Comparison of ENCODE assay signal across 22 cellular contexts in the genomic region with DNA sequence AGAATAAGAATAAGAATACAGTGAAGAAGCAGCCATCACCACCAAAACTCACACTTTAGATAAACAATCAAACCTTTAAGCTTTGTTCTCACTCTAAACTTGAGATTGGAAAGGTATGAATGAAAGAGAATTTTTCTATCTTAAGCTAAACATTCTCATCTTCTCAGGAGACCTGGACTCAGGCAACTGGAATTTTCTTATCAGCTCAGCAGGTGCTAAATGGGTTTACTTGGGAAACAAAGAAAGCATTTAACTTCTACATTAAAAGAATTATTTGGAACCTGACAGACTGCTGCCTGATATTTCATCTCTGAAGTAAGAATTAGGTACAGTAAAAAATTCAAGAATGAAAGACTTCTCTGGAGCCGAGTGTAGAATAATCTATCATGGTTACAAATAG. TPM values are rescaled to one million over a fixed set of nuclear protein-coding genes. Genes with fewer than 3 reads are reported as not detected.
DNase-seq lines count a peak whose midpoint lies in the region; ATAC-seq, FAIRE-seq and TF ChIP-seq lines count a peak whose summit lies in the region.
"Had no signal": no experiment of that assay in that cellular context is flagged by ENCODE, and none has a peak within 500 bp of the region (broad histone marks: within the 10 kb centered on the region; RNA-seq: fewer than 3 reads in every experiment).

No MANE protein-coding gene starts in this region.

- H4K20me1 ChIP-seq in astrocyte (ENCODE audit: insufficient read depth, low read length): no peaks in the 10 kb centered on the region
- H4K20me1 ChIP-seq: BLaER1 had no signal

- no peaks in the 10 kb centered on the region for H3K36me3 ChIP-seq in HUES48 (ENCODE audit: control insufficient read depth, insufficient read depth, low read length)
- no peaks in the 10 kb centered on the region for H3K36me3 ChIP-seq in astrocyte (ENCODE audit: insufficient read depth, low read length)
- H3K36me3 ChIP-seq: BLaER1 had no signal

- TF ChIP-seq POLR2A in A549 (IDR thresholded peaks at IDR 0.05; ENCODE audit: low read length): no peak

- no peaks in the 10 kb centered on the region for H3K36me3 Mint-ChIP-seq in astrocyte (ENCODE audit: low read depth, unreplicated experiment)
- no peaks in the 10 kb centered on the region for H3K36me3 Mint-ChIP-seq in mesothelial cell of epicardium
- no peaks in the 10 kb centered on the region for H3K36me3 Mint-ChIP-seq in activated CD4-positive, alpha-beta T cell treated with anti-CD3 and anti-CD28 coated beads for 36 hours (ENCODE audit: low read depth)
- H3K36me3 Mint-ChIP-seq: CD14-positive monocyte; CD4-positive, alpha-beta memory T cell had no signal

- H3K4me3 ChIP-seq in A549 (no peak overlapping the region), HUES48 (ENCODE audit: low read depth, low read length) (no peak overlapping the region), astrocyte (ENCODE audit: insufficient read depth, low read depth, low read length) (no peak overlapping the region)
- H3K4me3 ChIP-seq: BLaER1 had no signal

- H3K4me1 ChIP-seq in A549: no peaks in the 10 kb centered on the region
- H3K4me1 ChIP-seq in HUES48 (ENCODE audit: control insufficient read depth, insufficient read depth, low read length): peaks cover 22% of the 10 kb centered on the region
- H3K4me1 ChIP-seq in astrocyte (ENCODE audit: insufficient read depth, low read length): no peaks in the 10 kb centered on the region
- H3K4me1 ChIP-seq: BLaER1 had no signal

- H3K4me2 ChIP-seq in A549: no peak overlapping the region
- H3K4me2 ChIP-seq in astrocyte (ENCODE audit: low read length): no peak overlapping the region
- H3K4me2 ChIP-seq: BLaER1, KMS-11 had no signal

- H3K9me3 ChIP-seq in A549: no peaks in the 10 kb centered on the region
- no peaks in the 10 kb centered on the region for H3K9me3 ChIP-seq in HUES48 (ENCODE audit: control insufficient read depth, insufficient read depth, low read length)
- H3K9me3 ChIP-seq in astrocyte (ENCODE audit: insufficient read depth, low read depth, low read length): no peaks in the 10 kb centered on the region
- H3K9me3 ChIP-seq: BLaER1 had no signal

- intact Hi-C loops in activated CD4-positive, alpha-beta T cell treated with anti-CD3 and anti-CD28 coated beads for 36 hours (cut with DNase I, micrococcal nuclease): no loop called here

- H3K27ac Mint-ChIP-seq in astrocyte (ENCODE audit: unreplicated experiment) (no peak overlapping the region), mesothelial cell of epicardium (peak overlapping the region; percentile 22)
- no peak overlapping the region for H3K27ac Mint-ChIP-seq in activated CD4-positive, alpha-beta T cell treated with anti-CD3 and anti-CD28 coated beads for 36 hours
- H3K27ac Mint-ChIP-seq: CD14-positive monocyte; CD4-positive, alpha-beta memory T cell; HFFc6 had no signal

- no peaks in the 10 kb centered on the region for H3K27me3 Mint-ChIP-seq in astrocyte (ENCODE audit: low read depth, unreplicated experiment)
- H3K27me3 Mint-ChIP-seq in mesothelial cell of epicardium (ENCODE audit: low read depth): no peaks in the 10 kb centered on the region
- H3K27me3 Mint-ChIP-seq in activated CD4-positive, alpha-beta T cell treated with anti-CD3 and anti-CD28 coated beads for 36 hours: peaks cover 4% of the 10 kb centered on the region
- H3K27me3 Mint-ChIP-seq: CD4-positive, alpha-beta memory T cell had no signal

- no peak overlapping the region for H2AFZ ChIP-seq in astrocyte (ENCODE audit: low read depth, low read length)

- DNase-seq in A549 (ENCODE audit: low read depth in 1 of 2, low spot score in 1 of 2) (no peak), astrocyte (ENCODE audit: low read depth) (peak; percentile 28), mesothelial cell of epicardium (ENCODE audit: low spot score in 2 of 2, unreplicated experiment in 2 of 2) (no peak), DMS79 (lab: John Stamatoyannopoulos, UW) (no peak)
- DNase-seq in activated CD4-positive, alpha-beta T cell treated with anti-CD3 and anti-CD28 coated beads for 36 hours: no peak
- DNase-seq: CD4-positive, alpha-beta memory T cell; DMS 273 treated with DMSO at 0.1 percent for 48 hours; DMS53; GOT3; H7; HFFc6 had no signal

- POLR2A ChIA-PET in A549 (lab: Yijun Ruan, JAX): no interaction called here
- POLR2A ChIA-PET in activated CD4-positive, alpha-beta T cell treated with anti-CD3 and anti-CD28 coated beads for 36 hours (lab: Charles Lee): no interaction called here

- 16% methylated on average over 1 of the region's 1 CpG for WGBS in A549 (ENCODE audit: missing lambda C conversion rate)

- TF ChIP-seq CTCF in A549 (IDR thresholded peaks at IDR 0.05): no peak
- TF ChIP-seq CTCF in astrocyte (IDR thresholded peaks at IDR 0.05; ENCODE audit: insufficient read depth, low read depth, low read length): no peak
- TF ChIP-seq CTCF in mesothelial cell of epicardium (IDR thresholded peaks at IDR 0.05; ENCODE audit: unreplicated experiment): no peak

- H3K27ac ChIP-seq in A549 (no peak overlapping the region), HUES48 (ENCODE audit: low read depth, low read length) (peak overlapping the region; percentile 32), astrocyte (ENCODE audit: low read depth, low read length) (no peak overlapping the region)
- H3K27ac ChIP-seq: 22Rv1, BLaER1, KMS-11 had no signal

- ATAC-seq in A549: no peak
- ATAC-seq in activated CD4-positive, alpha-beta T cell treated with anti-CD3 and anti-CD28 coated beads for 36 hours: no peak
- ATAC-seq in HG03442 (IDR thresholded peaks at IDR 0.05; ENCODE audit: unreplicated experiment): no peak
- ATAC-seq: HCT116 had no signal

- H3K4me3 Mint-ChIP-seq in astrocyte (ENCODE audit: unreplicated experiment) (no peak overlapping the region), mesothelial cell of epicardium (no peak overlapping the region)
- no peak overlapping the region for H3K4me3 Mint-ChIP-seq in activated CD4-positive, alpha-beta T cell treated with anti-CD3 and anti-CD28 coated beads for 36 hours
- H3K4me3 Mint-ChIP-seq: CD14-positive monocyte, HFFc6 had no signal

- no peaks in the 10 kb centered on the region for H3K27me3 ChIP-seq in HUES48 (ENCODE audit: control insufficient read depth, insufficient read depth, low read length)
- no peaks in the 10 kb centered on the region for H3K27me3 ChIP-seq in astrocyte (ENCODE audit: insufficient read depth, low read length)
- H3K27me3 ChIP-seq: BLaER1 had no signal

- no peaks in the 10 kb centered on the region for H3K79me2 ChIP-seq in astrocyte (ENCODE audit: insufficient read depth, low read length)

- H3K4me1 Mint-ChIP-seq in astrocyte (ENCODE audit: low read depth, unreplicated experiment) (peaks cover 4% of the 10 kb centered on the region), mesothelial cell of epicardium (peaks cover 33% of the 10 kb centered on the region)
- no peaks in the 10 kb centered on the region for H3K4me1 Mint-ChIP-seq in activated CD4-positive, alpha-beta T cell treated with anti-CD3 and anti-CD28 coated beads for 36 hours
- H3K4me1 Mint-ChIP-seq: CD14-positive monocyte; CD4-positive, alpha-beta memory T cell had no signal

- TF ChIP-seq EP300 in A549 (IDR thresholded peaks at IDR 0.05): no peak

- no peak for TF ChIP-seq RAD21 in A549 (conservative IDR thresholded peaks at IDR 0.05 in 1 of 2, IDR thresholded peaks at IDR 0.05 in 1 of 2)

- FAIRE-seq in A549 (lab: Jason Lieb, UNC): peak; percentile 23
- no peak for FAIRE-seq in astrocyte (lab: Jason Lieb, UNC)
- FAIRE-seq: G401.6, GM12891 had no signal

- H3K9me3 Mint-ChIP-seq in astrocyte (ENCODE audit: unreplicated experiment): no peaks in the 10 kb centered on the region
- H3K9me3 Mint-ChIP-seq in mesothelial cell of epicardium: peaks cover 6% of the 10 kb centered on the region
- H3K9me3 Mint-ChIP-seq in activated CD4-positive, alpha-beta T cell treated with anti-CD3 and anti-CD28 coated beads for 36 hours (ENCODE audit: low read depth): no peaks in the 10 kb centered on the region
- H3K9me3 Mint-ChIP-seq: CD4-positive, alpha-beta memory T cell; HFFc6 had no signal

- CTCF ChIA-PET in A549 (lab: Yijun Ruan, JAX): no interaction called here
- CTCF ChIA-PET in activated CD4-positive, alpha-beta T cell treated with anti-CD3 and anti-CD28 coated beads for 36 hours (lab: Charles Lee): interaction anchor here (0.9 kb wide), 1 partner anchor 11 kb away, joined by 3 read pairs; no protein-coding TSS in a partner anchor

- H3K9ac ChIP-seq in HUES48 (ENCODE audit: low read depth, low read length): no peak overlapping the region
- H3K9ac ChIP-seq in astrocyte (ENCODE audit: low read length): no peak overlapping the region
- H3K9ac ChIP-seq: BLaER1, KMS-11 had no signal

TF ChIP-seq in A549, 52 proteins besides CTCF, POLR2A, EP300 and RAD21 (continues in another document):
- TF ChIP-seq ESRRA (IDR thresholded peaks at IDR 0.05; ENCODE audit: borderline replicate concordance, low read length) (no peak), RARB (CRISPR knock-in tag; IDR thresholded peaks at IDR 0.05) (no peak), FOXS1 (CRISPR knock-in tag; IDR thresholded peaks at IDR 0.05) (no peak)
- TF ChIP-seq, protein P1, sequence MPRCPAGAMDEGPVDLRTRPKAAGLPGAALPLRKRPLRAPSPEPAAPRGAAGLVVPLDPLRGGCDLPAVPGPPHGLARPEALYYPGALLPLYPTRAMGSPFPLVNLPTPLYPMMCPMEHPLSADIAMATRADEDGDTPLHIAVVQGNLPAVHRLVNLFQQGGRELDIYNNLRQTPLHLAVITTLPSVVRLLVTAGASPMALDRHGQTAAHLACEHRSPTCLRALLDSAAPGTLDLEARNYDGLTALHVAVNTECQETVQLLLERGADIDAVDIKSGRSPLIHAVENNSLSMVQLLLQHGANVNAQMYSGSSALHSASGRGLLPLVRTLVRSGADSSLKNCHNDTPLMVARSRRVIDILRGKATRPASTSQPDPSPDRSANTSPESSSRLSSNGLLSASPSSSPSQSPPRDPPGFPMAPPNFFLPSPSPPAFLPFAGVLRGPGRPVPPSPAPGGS (IDR thresholded peaks at IDR 0.05): no peak

RNA-seq across cellular contexts. Expression of gene KERA, which starts 20.7 kb away (rescaled TPM):
- polyA plus RNA-seq in A549 (2011; rRNA removed) (not detected in 2 replicates), A549 (2017; fragmentation: RNase III; extraction: RNeasy Plus Mini Kit Qiagen cat#74134 plus additional on column Dnase treatment) (not detected in 3 replicates)
- polyA plus RNA-seq in A549 (2012; cell fraction: cytosol; rRNA removed): not detected in 2 replicates
- not detected in 2 replicates for polyA plus RNA-seq in A549 (2012; cell fraction: nucleus; rRNA removed)
- polyA minus RNA-seq in A549 (2011; rRNA and poly(A)+ RNA removed): not detected in 2 replicates
- total RNA-seq in astrocyte (not detected in 2 replicates), mesothelial cell of epicardium (0.09 TPM in 1 of 3 replicates, not detected in the others)
- not detected for total RNA-seq in activated CD4-positive, alpha-beta T cell treated with anti-CD3 and anti-CD28 coated beads for 36 hours
- total RNA-seq: A673; CD4-positive, alpha-beta memory T cell; H7; HFFc6 had no signal
- polyA plus RNA-seq: AG04450; CD14-positive monocyte; CD4-positive, alpha-beta memory T cell had no signal

RNA-seq across cellular contexts. Expression of gene LUM, which starts 32.8 kb away (rescaled TPM):
- polyA plus RNA-seq in A549 (2011; rRNA removed) (1.9 and 2.4 TPM in 2 replicates), A549 (2017; fragmentation: RNase III; extraction: RNeasy Plus Mini Kit Qiagen cat#74134 plus additional on column Dnase treatment) (0.58 to 1.2 TPM (median 0.84 TPM) in 3 replicates)
- polyA plus RNA-seq in A549 (2012; cell fraction: cytosol; rRNA removed): 0.26 and 0.27 TPM in 2 replicates
- 0.37 and 0.65 TPM in 2 replicates for polyA plus RNA-seq in A549 (2012; cell fraction: nucleus; rRNA removed)
- polyA minus RNA-seq in A549 (2011; rRNA and poly(A)+ RNA removed): 0.29 and 1.2 TPM in 2 replicates
- total RNA-seq in astrocyte (76.4 and 128 TPM in 2 replicates), mesothelial cell of epicardium (490 to 545 TPM (median 508 TPM) in 3 replicates)
- total RNA-seq in activated CD4-positive, alpha-beta T cell treated with anti-CD3 and anti-CD28 coated beads for 36 hours: not detected
- total RNA-seq: A673; CD4-positive, alpha-beta memory T cell; H7 had no signal
- polyA plus RNA-seq: CD14-positive monocyte; CD4-positive, alpha-beta memory T cell had no signal

Comparison
In these comparisons a context has a peak if more than half of its experiments do, and no peak if none do; other contexts are left out.
1. RNA of gene LUM, which starts 32.8 kb away (total RNA-seq): 490 to 545 TPM in mesothelial cell of epicardium and 76.4 to 128 TPM in astrocyte; not detected in activated CD4-positive, alpha-beta T cell treated with anti-CD3 and anti-CD28 coated beads for 36 hours; every median in the first group is over 10 times any median in the second.